8 cellular contexts compared by ENCODE assay signal in the genomic region with DNA sequence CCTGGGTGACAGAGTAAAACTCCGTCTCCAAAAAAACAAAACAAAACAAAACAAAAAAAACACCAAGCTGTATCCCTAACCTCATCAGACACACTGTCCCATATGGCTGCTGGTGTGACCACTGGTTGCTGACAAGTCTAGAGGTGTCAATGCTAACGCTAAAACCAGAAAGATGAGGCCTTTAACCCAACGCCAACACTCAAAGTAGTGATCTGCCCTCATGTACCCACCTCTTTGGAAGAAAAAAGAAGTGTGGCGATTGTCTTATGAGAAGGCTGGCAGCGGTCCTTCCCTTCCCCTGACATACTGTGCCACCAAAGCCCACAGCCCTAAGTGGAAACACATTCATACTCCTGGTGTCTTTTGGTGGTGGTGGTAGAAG. TPM values are rescaled to one million over a fixed set of nuclear protein-coding genes. Genes with fewer than 3 reads are reported as not detected.
A peak's percentile ranks its signal among the peaks of the same experiment; 100 is the strongest.
DNase-seq lines count a peak whose midpoint lies in the region; ATAC-seq and TF ChIP-seq lines count a peak whose summit lies in the region.

No MANE protein-coding gene starts in this region.

- intact Hi-C loops in CD14-positive monocyte (cut with micrococcal nuclease) = loop anchor here (5.0 to 10.0 kb wide), 2 partner anchors 37 to 119 kb away; a partner anchor contains a TSS

- TF ChIP-seq CTCF in CD14-positive monocyte (IDR thresholded peaks at IDR 0.05) (no peak), HL-60 (IDR thresholded peaks at IDR 0.05; ENCODE audit: insufficient read depth, low read length) (no peak), nephron progenitor cell (IDR thresholded peaks at IDR 0.05) (no peak), BE2C (IDR thresholded peaks at IDR 0.05; ENCODE audit: low read depth, low read length) (no peak)

- H3K27me3 ChIP-seq in HL-60 (ENCODE audit: insufficient read depth, poor library complexity, severe bottlenecking) (no peaks in the 10 kb centered on the region), BE2C (no peaks in the 10 kb centered on the region)

- H3K4me1 ChIP-seq in BE2C = peaks cover 5% of the 10 kb centered on the region

- peak overlapping the region; percentile 77 for H3K27ac ChIP-seq in HL-60 (replicated peaks)
- peak overlapping the region; percentile 82 for H3K27ac ChIP-seq in caudate nucleus (ENCODE audit: low read depth, low read length)

- H3K27me3 Mint-ChIP-seq in CD14-positive monocyte (ENCODE audit: low read depth in 3 of 3) = no peaks in the 10 kb centered on the region
- no peaks in the 10 kb centered on the region for H3K27me3 Mint-ChIP-seq in nephron progenitor cell (ENCODE audit: low read depth, poor library complexity)

- H3K4me1 Mint-ChIP-seq in CD14-positive monocyte (peaks cover 86% of the 10 kb centered on the region), nephron progenitor cell (peaks cover 98% of the 10 kb centered on the region)

- peak overlapping the region; percentile 88 to 96 for H3K4me3 Mint-ChIP-seq in CD14-positive monocyte
- peak overlapping the region; percentile 85 for H3K4me3 Mint-ChIP-seq in nephron progenitor cell

- DNase-seq in CD14-positive monocyte (ENCODE audit: low spot score) (no peak), HL-60 (ENCODE audit: low read depth in 1 of 2, low spot score in 1 of 2) (no peak), caudate nucleus (lab: John Stamatoyannopoulos, UW) (no peak), nephron progenitor cell (no peak), BE2C (no peak), MV-4-11 (lab: John Stamatoyannopoulos, UW) (no peak)
- DNase-seq in central memory CD4-positive, alpha-beta T cell = no peak

- peak overlapping the region; percentile 96 to 99 (median 99) for H3K27ac Mint-ChIP-seq in CD14-positive monocyte
- peak overlapping the region; percentile 99 for H3K27ac Mint-ChIP-seq in nephron progenitor cell

- H3K9me3 ChIP-seq in BE2C = no peaks in the 10 kb centered on the region

- peaks cover 0 to 5% (median 0%) of the 10 kb centered on the region in 7 donors for H3K9me3 Mint-ChIP-seq in CD14-positive monocyte
- no peaks in the 10 kb centered on the region for H3K9me3 Mint-ChIP-seq in nephron progenitor cell

- H3K36me3 ChIP-seq in BE2C = no peaks in the 10 kb centered on the region

- H3K36me3 Mint-ChIP-seq in CD14-positive monocyte = peaks cover 9 to 11% of the 10 kb centered on the region in 2 donors
- H3K36me3 Mint-ChIP-seq in nephron progenitor cell (ENCODE audit: low read depth) = no peaks in the 10 kb centered on the region

- H3K4me3 ChIP-seq in HL-60 (replicated peaks; ENCODE audit: insufficient read depth, low read length) (no peak overlapping the region), BE2C (ENCODE audit: low read depth, low read length) (no peak overlapping the region)

- no peak for ATAC-seq in GM21737 (IDR thresholded peaks at IDR 0.05; ENCODE audit: unreplicated experiment)

RNA-seq across cellular contexts. Expression of a gene that starts 9.9 kb away (rescaled TPM):
- polyA plus RNA-seq in CD14-positive monocyte = 1 to 10 TPM; 8.5 to 8.8 TPM
- polyA plus RNA-seq in BE2C (2012; ENCODE audit: insufficient read depth, insufficient read length, low read depth) = 7.0 TPM
